Comparison of ENCODE assay signal across 17 cellular contexts in the genomic region with DNA sequence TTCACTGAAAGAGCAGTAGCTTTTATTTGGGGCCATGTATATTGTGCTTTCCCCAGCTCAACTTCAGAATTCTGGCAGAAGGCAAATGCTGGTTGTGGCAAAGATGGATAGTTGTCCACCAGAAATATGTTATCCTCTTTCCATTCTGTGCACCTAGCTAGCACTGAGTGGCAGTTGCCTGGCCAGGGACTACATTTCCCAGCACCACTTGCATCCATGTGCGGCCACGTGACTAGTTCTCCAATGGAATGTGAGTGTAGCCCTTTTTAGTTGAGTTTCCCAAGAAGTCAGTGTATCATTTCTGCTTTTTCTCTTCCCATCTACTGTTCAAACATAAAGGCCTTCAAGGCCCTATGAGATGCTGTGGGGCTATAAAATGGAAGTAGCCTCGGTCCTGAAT.
DNase-seq lines count a peak whose midpoint lies in the region; ATAC-seq and TF ChIP-seq lines count a peak whose summit lies in the region.
"Had no signal": no experiment of that assay in that cellular context is flagged by ENCODE, and none has a peak within 500 bp of the region (broad histone marks: within the 10 kb centered on the region; RNA-seq: fewer than 3 reads in every experiment).

No MANE protein-coding gene starts in this region.

- H3K36me3 ChIP-seq in GM23248 (ENCODE audit: low read depth) (no peaks in the 10 kb centered on the region), PC-3 (ENCODE audit: low read depth, low read length) (no peaks in the 10 kb centered on the region), iPS DF 6.9 (ENCODE audit: control insufficient read depth, insufficient read depth, low read length) (no peaks in the 10 kb centered on the region)

- TF ChIP-seq CTCF in PC-3 (conservative IDR thresholded peaks at IDR 0.05; ENCODE audit: low read depth, low read length), result no peak

- 61 to 63% methylated on average over 3 of the region's 3 CpGs for WGBS in GM23248 (ENCODE audit: low coverage in 1 of 2, low lambda C conversion rate in 2 of 2, missing lambda C conversion rate in 2 of 2), 2 experiments
- no CpG with 5 or more reads among the region's 3 CpGs for WGBS in iPS DF 6.9 (ENCODE audit: insufficient coverage, insufficient read length)

- no peaks in the 10 kb centered on the region for H4K20me1 ChIP-seq in GM23248 (ENCODE audit: insufficient read depth)
- H4K20me1 ChIP-seq in PC-3 (ENCODE audit: low read length), result no peaks in the 10 kb centered on the region

- CTCF ChIA-PET in PC-3 (lab: Charles Lee), result no interaction called here

- ATAC-seq in PC-3, result no peak
- ATAC-seq in HG03196 (IDR thresholded peaks at IDR 0.05; ENCODE audit: unreplicated experiment), result no peak
- ATAC-seq: stimulated activated naive CD8-positive, alpha-beta T cell treated with anti-CD3 and anti-CD28 coated beads, Interleukin-15, Interleukin-2, amounts not matched to agents 100 U/mL and 50 U/mL, for 24 hours had no signal

- H3K4me3 ChIP-seq in GM23248, result no peak overlapping the region
- no peak overlapping the region for H3K4me3 ChIP-seq in PC-3 (ENCODE audit: low read length)
- no peak overlapping the region for H3K4me3 ChIP-seq in iPS DF 6.9 (ENCODE audit: low read length)

- H3K27ac ChIP-seq in GM23248, result no peak overlapping the region
- H3K27ac ChIP-seq in PC-3 (ENCODE audit: low read length), result no peak overlapping the region
- H3K27ac ChIP-seq in iPS DF 6.9 (ENCODE audit: low read length), result no peak overlapping the region

- in situ Hi-C loops in GM23248 (cut with MboI), result no loop called here

- no peaks in the 10 kb centered on the region for H3K9me2 ChIP-seq in GM23248 (ENCODE audit: insufficient read depth)
- no peaks in the 10 kb centered on the region for H3K9me2 ChIP-seq in PC-3 (replicated peaks; ENCODE audit: low read length)

- H3K9ac ChIP-seq in GM23248 (no peak overlapping the region), PC-3 (ENCODE audit: low read length) (no peak overlapping the region)

- H3K4me2 ChIP-seq in GM23248 (ENCODE audit: unreplicated experiment) (no peak overlapping the region), PC-3 (ENCODE audit: low read length) (no peak overlapping the region)

- H3K9me3 ChIP-seq in GM23248 (ENCODE audit: low read depth) (no peaks in the 10 kb centered on the region), PC-3 (ENCODE audit: low read length) (no peaks in the 10 kb centered on the region), iPS DF 6.9 (ENCODE audit: control insufficient read depth, insufficient read depth, low read length) (no peaks in the 10 kb centered on the region)

- H2AFZ ChIP-seq in GM23248, result no peak overlapping the region
- H2AFZ ChIP-seq in PC-3 (ENCODE audit: low read length), result no peak overlapping the region; the same call in 1 of the 2 replicates

- BruUV-seq in PC-3 (replicated peaks; lab: Mats Ljungman, UMichigan), result no TSS peak

- POLR2A ChIA-PET in PC-3 (lab: Charles Lee; ENCODE audit: unreplicated experiment), result no interaction called here

- DNase-seq in AG20443 (ENCODE audit: low spot score), result peak; percentile 32
- peak; percentile 21 for DNase-seq in GM23248
- peak; percentile 15 for DNase-seq in PC-3
- peak; percentile 4 for DNase-seq in iPS DF 6.9 (ENCODE audit: low read depth, low spot score)
- DNase-seq in stimulated activated CD4-positive, alpha-beta T cell treated with anti-CD3 and anti-CD28 coated beads, Interleukin-2, amount 100 ng/mL, for 24 hours, result no peak
- no peak for DNase-seq in 8988T
- no peak for DNase-seq in mucosa of gallbladder (ENCODE audit: low spot score)
- DNase-seq: activated CD4-positive, alpha-beta memory T cell treated with anti-CD3 and anti-CD28 coated beads, Interleukin-2, amount 10 ng/mL, durations not matched to agents 7 days and 5 days; caudate nucleus; effector memory CD4-positive, alpha-beta T cell; naive B cell; NCI-H1048; NCI-H2171; posterior cingulate gyrus; SHP77 treated with DMSO at 0.1 percent for 48 hours; stimulated activated naive CD8-positive, alpha-beta T cell treated with anti-CD3 and anti-CD28 coated beads, Interleukin-15, Interleukin-2, amounts not matched to agents 100 U/mL and 50 U/mL, for 24 hours had no signal

- H3K4me1 ChIP-seq in GM23248 (ENCODE audit: insufficient read depth) (no peaks in the 10 kb centered on the region), PC-3 (ENCODE audit: insufficient read depth, low read length) (no peaks in the 10 kb centered on the region), iPS DF 6.9 (ENCODE audit: control insufficient read depth, insufficient read depth, low read length) (no peaks in the 10 kb centered on the region)

- H3K27me3 ChIP-seq in GM23248 (replicated peaks; ENCODE audit: insufficient read depth) (no peaks in the 10 kb centered on the region), PC-3 (ENCODE audit: low read length) (peaks cover 27% of the 10 kb centered on the region; the same call in 1 of the 2 replicates), iPS DF 6.9 (ENCODE audit: control insufficient read depth, insufficient read depth, low read length) (no peaks in the 10 kb centered on the region)

- H3K79me2 ChIP-seq in GM23248 (ENCODE audit: insufficient read depth) (no peaks in the 10 kb centered on the region), PC-3 (ENCODE audit: low read length) (no peaks in the 10 kb centered on the region)

- H3F3A ChIP-seq in GM23248 (ENCODE audit: insufficient read depth), result no peaks in the 10 kb centered on the region
- H3F3A ChIP-seq in PC-3 (ENCODE audit: low read length, unreplicated experiment), result no peaks in the 10 kb centered on the region

- intact Hi-C loops in PC-3 (cut with micrococcal nuclease), result no loop called here

Comparison
In these comparisons a context has a peak if more than half of its experiments do, and no peak if none do; other contexts are left out.
1. DNase-seq: peak in AG20443 (single experiment), GM23248 (single experiment), PC-3 (single experiment) and iPS DF 6.9 (single experiment); none in stimulated activated CD4-positive, alpha-beta T cell treated with anti-CD3 and anti-CD28 coated beads, Interleukin-2, amount 100 ng/mL, for 24 hours (0 of 2), 8988T (single experiment) and mucosa of gallbladder (single experiment).